Comparison of ENCODE assay signal across 8 cellular contexts in genomic region chr1:39105061-39105840, GRCh38.
A peak's percentile ranks its signal among the peaks of the same experiment; 100 is the strongest.
DNase-seq lines count a peak whose midpoint lies in the region; ATAC-seq, FAIRE-seq and TF ChIP-seq lines count a peak whose summit lies in the region.

No MANE protein-coding gene starts in this region.

- H3K4me3 ChIP-seq in AG10803 (ENCODE audit: low read length) (peak overlapping the region; percentile 81), WI38 (ENCODE audit: low read depth, low read length) (peak overlapping the region; percentile 91), kidney (ENCODE audit: low read length in 2 of 2) (peak overlapping the region; percentile 73 to 87)

- peak overlapping the region; percentile 86 to 96 for H3K9ac ChIP-seq in kidney (ENCODE audit: low read length in 2 of 2)

- intact Hi-C loops in kidney (cut with DNase I), result no loop called here

- no peaks in the 10 kb centered on the region for H3K9me3 ChIP-seq in kidney (ENCODE audit: control insufficient read depth in 1 of 2, low read length in 2 of 2)

- peak overlapping the region; percentile 96 to 97 for H3K27ac ChIP-seq in kidney (ENCODE audit: low read depth in 2 of 2, low read length in 2 of 2)

- peaks cover 36 to 41% of the 10 kb centered on the region in 2 donors for H3K4me1 ChIP-seq in kidney (ENCODE audit: control insufficient read depth in 1 of 2, insufficient read depth in 1 of 2, low read depth in 1 of 2, low read length in 2 of 2)

- H3K36me3 ChIP-seq in kidney (ENCODE audit: control insufficient read depth in 1 of 2, insufficient read depth in 2 of 2, low read length in 2 of 2), result no peaks in the 10 kb centered on the region

- ATAC-seq in GM21717 (IDR thresholded peaks at IDR 0.05; ENCODE audit: unreplicated experiment), result no peak

- DNase-seq in AG10803 (ENCODE audit: low read depth), result peak; percentile 64
- DNase-seq in LHCN-M2 (ENCODE audit: low read depth), result peak; percentile 59
- peak; percentile 61 for DNase-seq in central memory CD4-positive, alpha-beta T cell
- DNase-seq in kidney, result peak; percentile 94
- peak; percentile 50 to 60 for DNase-seq in stimulated activated CD4-positive, alpha-beta T cell treated with anti-CD3 and anti-CD28 coated beads, Interleukin-1b, Interleukin-23, amount 100 ng/mL, for 4 hours (ENCODE audit: low read depth in 2 of 2)

- TF ChIP-seq CTCF in AG10803 (conservative IDR thresholded peaks at IDR 0.05; ENCODE audit: low read length), result no peak
- no peak for TF ChIP-seq CTCF in WI38 (IDR thresholded peaks at IDR 0.05; ENCODE audit: low read depth, low read length)
- no peak for TF ChIP-seq CTCF in kidney (IDR thresholded peaks at IDR 0.05; ENCODE audit: borderline replicate concordance, extremely low read depth, insufficient read depth)

- no peak for FAIRE-seq in kidney (lab: Jason Lieb, UNC)

- peak; percentile 56 for TF ChIP-seq POLR2A in GM19193 (IDR thresholded peaks at IDR 0.05; ENCODE audit: extremely low read depth, insufficient read depth, insufficient read length)
